15 cellular contexts compared by ENCODE assay signal in genomic region chr19:44032001-44032610, GRCh38.
"Had no signal": no experiment of that assay in that cellular context is flagged by ENCODE, and none has a peak within 500 bp of the region (broad histone marks: within the 10 kb centered on the region; RNA-seq: fewer than 3 reads in every experiment).

No MANE protein-coding gene starts in this region.

- H3K4me3 ChIP-seq: adrenal gland, cardiac muscle cell, dorsolateral prefrontal cortex, pancreas, thyroid gland had no signal

- H3K9me3 ChIP-seq: thyroid gland had no signal

- H3K27me3 ChIP-seq: adrenal gland, cardiac muscle cell, dorsolateral prefrontal cortex, pancreas, thyroid gland had no signal

- ATAC-seq: activated CD8-positive, alpha-beta T cell treated with anti-CD3 and anti-CD28 coated beads for 36 hours; activated T-cell treated with anti-CD3 and anti-CD28 coated beads, Interleukin-2, amount 50 U/mL, for 4 hours; naive thymus-derived CD4-positive, alpha-beta T cell; pancreas had no signal

- H3K27ac ChIP-seq: adrenal gland, cardiac muscle cell, dorsolateral prefrontal cortex, pancreas, thyroid gland had no signal

- H3K4me1 ChIP-seq: adrenal gland, pancreas, thyroid gland had no signal

- DNase-seq: activated B cell treated with CpG ODN at 0.5 μM for 24 hours; activated CD4-positive, alpha-beta T cell treated with anti-CD3 and anti-CD28 coated beads for 48 hours; activated CD8-positive, alpha-beta T cell treated with anti-CD3 and anti-CD28 coated beads for 36 hours; activated effector memory CD4-positive, alpha-beta T cell treated with Interleukin-2 at 50 U/mL for 16 hours; activated naive CD4-positive, alpha-beta T cell treated with anti-CD3 and anti-CD28 coated beads, Interleukin-2, amount 50 U/mL, for 16 hours; activated T-cell treated with anti-CD3 and anti-CD28 coated beads, Interleukin-2, amount 50 U/mL, for 4 hours; adrenal gland; dorsolateral prefrontal cortex; naive thymus-derived CD4-positive, alpha-beta T cell; pancreas; retina; stimulated activated CD4-positive, alpha-beta T cell treated with anti-CD3 and anti-CD28 coated beads, Interleukin-12 subunit alpha, Interleukin-12 subunit beta, amount 100 ng/mL, for 4 hours; stimulated activated CD4-positive, alpha-beta T cell treated with anti-CD3 and anti-CD28 coated beads, Interleukin-2, amount 100 ng/mL, for 24 hours; thyroid gland had no signal
